Comparison of ENCODE assay signal across 11 cellular contexts in the genomic region with DNA sequence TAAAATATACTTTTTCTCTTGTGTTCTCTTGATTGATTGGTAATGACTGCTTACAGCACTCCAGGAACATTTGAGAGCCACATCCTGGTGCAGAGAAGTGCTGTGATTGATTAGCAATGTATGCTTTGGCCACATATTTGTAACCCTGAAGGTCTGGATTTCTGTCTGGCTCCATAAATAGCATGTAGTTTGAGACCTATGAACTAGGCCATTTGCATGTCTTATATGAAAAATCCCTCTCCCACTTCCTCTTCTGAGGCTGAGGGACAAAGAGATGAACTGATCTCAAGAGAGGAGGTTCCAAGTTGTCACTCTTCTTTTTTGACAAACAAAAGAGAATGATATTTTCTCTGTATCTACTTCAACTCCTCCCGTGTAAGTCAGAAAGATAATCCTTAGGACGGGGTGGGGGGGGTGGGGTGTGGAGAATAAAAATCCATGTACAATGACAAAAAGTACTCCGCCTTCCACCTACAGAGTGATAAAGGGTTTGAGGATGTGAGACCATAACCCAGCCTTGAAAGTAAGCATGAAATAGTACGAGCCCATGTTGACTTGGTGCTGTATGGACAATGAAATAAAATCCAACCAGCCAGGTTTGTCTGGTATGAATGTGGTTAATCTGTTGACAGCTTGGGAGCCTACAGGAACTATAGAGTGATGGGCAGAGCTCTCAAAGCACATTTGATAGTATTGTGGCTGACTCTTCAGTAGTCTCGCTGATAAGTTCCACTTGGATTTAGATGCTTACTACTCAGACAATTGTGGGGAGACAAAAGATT. TPM values are rescaled to one million over a fixed set of nuclear protein-coding genes. Genes with fewer than 3 reads are reported as not detected.
DNase-seq lines count a peak whose midpoint lies in the region; ATAC-seq, FAIRE-seq and TF ChIP-seq lines count a peak whose summit lies in the region.
"Had no signal": no experiment of that assay in that cellular context is flagged by ENCODE, and none has a peak within 500 bp of the region (broad histone marks: within the 10 kb centered on the region; RNA-seq: fewer than 3 reads in every experiment).

No MANE protein-coding gene starts in this region.

- WGBS in sigmoid colon, 2 donors: 84 to 91% methylated on average over 5 of the region's 5 CpGs

- CTCF ChIA-PET in CD4-positive, alpha-beta T cell (lab: Charles Lee): interaction anchor here (0.9 kb wide), 1 partner anchor 11 kb away, joined by 3 read pairs; no protein-coding TSS in a partner anchor

- DNase-seq in keratinocyte (ENCODE audit: low read depth, low spot score): no peak
- DNase-seq in sigmoid colon: no peak
- no peak for DNase-seq in CD4-positive, alpha-beta T cell
- no peak for DNase-seq in natural killer cell treated with Interleukin-12 subunit alpha and Interleukin-12 subunit beta and Interleukin-15 and Interleukin-18, amount 100 ng/mL, for 72 hours (ENCODE audit: low spot score)
- DNase-seq: cortex of kidney, DND-41 had no signal

- H3K4me1 Mint-ChIP-seq in CD4-positive, alpha-beta T cell (ENCODE audit: low read depth): peaks cover 86% of the 10 kb centered on the region
- H3K4me1 Mint-ChIP-seq in natural killer cell treated with Interleukin-12 subunit alpha and Interleukin-12 subunit beta and Interleukin-15 and Interleukin-18, amount 100 ng/mL, for 72 hours (ENCODE audit: low read depth in 2 of 2): peaks cover 32 to 33% of the 10 kb centered on the region in 2 donors

- H3K9ac ChIP-seq in keratinocyte (ENCODE audit: control insufficient read depth, extremely low read depth, insufficient read depth, low read length): no peak overlapping the region

- no peak for TF ChIP-seq EP300 in sigmoid colon (IDR thresholded peaks at IDR 0.05)

- H3K4me3 ChIP-seq in keratinocyte (ENCODE audit: control insufficient read depth in 2 of 3, extremely low read depth in 1 of 3, insufficient read depth in 2 of 3, low read depth in 1 of 3, low read length in 3 of 3): peak overlapping the region in 1 of 3 experiments; percentile 1
- no peak overlapping the region for H3K4me3 ChIP-seq in sigmoid colon

- H2AFZ ChIP-seq in keratinocyte (ENCODE audit: control insufficient read depth, low read length): no peak overlapping the region

- H3K9me1 ChIP-seq in keratinocyte (ENCODE audit: control insufficient read depth, extremely low read depth, insufficient read depth, low read length): no peaks in the 10 kb centered on the region

- no peak for FAIRE-seq in keratinocyte (lab: Jason Lieb, UNC)

- TF ChIP-seq CTCF in keratinocyte (optimal IDR thresholded peaks at IDR 0.05 in 1 of 3, IDR thresholded peaks at IDR 0.05 in 1 of 3, conservative IDR thresholded peaks at IDR 0.05 in 1 of 3; ENCODE audit: extremely low read depth in 1 of 3, insufficient read depth in 2 of 3, low read length in 3 of 3) (no peak), sigmoid colon (IDR thresholded peaks at IDR 0.05) (no peak)
- TF ChIP-seq CTCF in CD4-positive, alpha-beta T cell (IDR thresholded peaks at IDR 0.05): no peak

- intact Hi-C loops in sigmoid colon (cut with DNase I): no loop called here
- intact Hi-C loops in CD4-positive, alpha-beta T cell (cut with DNase I, micrococcal nuclease): loop anchor here in 1 of 2 experiments (2.0 to 5.0 kb wide), 4 partner anchors 47 to 297 kb away; no protein-coding TSS in a partner anchor

- peak overlapping the region; percentile 32 for H3K4me2 ChIP-seq in keratinocyte (ENCODE audit: control insufficient read depth, extremely low read depth, insufficient read depth, low read depth, low read length)

- H3K27me3 ChIP-seq in keratinocyte (ENCODE audit: control insufficient read depth, extremely low read depth, insufficient read depth, low read length): no peaks in the 10 kb centered on the region
- H3K27me3 ChIP-seq in sigmoid colon: no peaks in the 10 kb centered on the region
- H3K27me3 ChIP-seq in CD4-positive, alpha-beta T cell (ENCODE audit: control insufficient read depth, insufficient read depth, low read length): no peaks in the 10 kb centered on the region

- H4K20me1 ChIP-seq in keratinocyte (ENCODE audit: control insufficient read depth, extremely low read depth, insufficient read depth, low read length): no peaks in the 10 kb centered on the region

- no peaks in the 10 kb centered on the region for H3K9me3 ChIP-seq in keratinocyte (ENCODE audit: control insufficient read depth, low read depth, low read length)
- H3K9me3 ChIP-seq in sigmoid colon: no peaks in the 10 kb centered on the region
- no peaks in the 10 kb centered on the region for H3K9me3 ChIP-seq in CD4-positive, alpha-beta T cell (ENCODE audit: control insufficient read depth, low read length)

- no peaks in the 10 kb centered on the region for H3K9me3 Mint-ChIP-seq in CD4-positive, alpha-beta T cell
- H3K9me3 Mint-ChIP-seq in natural killer cell treated with Interleukin-12 subunit alpha and Interleukin-12 subunit beta and Interleukin-15 and Interleukin-18, amount 100 ng/mL, for 72 hours: peaks cover 4% of the 10 kb centered on the region

- ATAC-seq in GM18861 (IDR thresholded peaks at IDR 0.05; ENCODE audit: unreplicated experiment) (peak; percentile 62), GM21529 (IDR thresholded peaks at IDR 0.05; ENCODE audit: unreplicated experiment) (peak; percentile 75), HG03342 (IDR thresholded peaks at IDR 0.05; ENCODE audit: unreplicated experiment) (peak; percentile 75), HG03175 (IDR thresholded peaks at IDR 0.05; ENCODE audit: unreplicated experiment) (no peak)
- ATAC-seq in CD4-positive, alpha-beta T cell (ENCODE audit: poor library complexity): no peak
- ATAC-seq in natural killer cell treated with Interleukin-12 subunit alpha and Interleukin-12 subunit beta and Interleukin-15 and Interleukin-18, amount 100 ng/mL, for 72 hours: no peak
- ATAC-seq: activated CD4-positive, CD25-positive, alpha-beta regulatory T cell treated with anti-CD3 and anti-CD28 coated beads, Interleukin-2, amount 50 U/mL, for 24 hours had no signal

- no peak overlapping the region for H3K27ac Mint-ChIP-seq in CD4-positive, alpha-beta T cell
- no peak overlapping the region for H3K27ac Mint-ChIP-seq in natural killer cell treated with Interleukin-12 subunit alpha and Interleukin-12 subunit beta and Interleukin-15 and Interleukin-18, amount 100 ng/mL, for 72 hours

- no peak overlapping the region for H3K4me3 Mint-ChIP-seq in CD4-positive, alpha-beta T cell
- no peak overlapping the region for H3K4me3 Mint-ChIP-seq in natural killer cell treated with Interleukin-12 subunit alpha and Interleukin-12 subunit beta and Interleukin-15 and Interleukin-18, amount 100 ng/mL, for 72 hours

- H3K79me2 ChIP-seq in keratinocyte (ENCODE audit: control insufficient read depth, insufficient read depth, low read length): peaks cover 2% of the 10 kb centered on the region

- TF ChIP-seq POLR2A in sigmoid colon (IDR thresholded peaks at IDR 0.05): no peak

- no peaks in the 10 kb centered on the region for H3K36me3 Mint-ChIP-seq in CD4-positive, alpha-beta T cell (ENCODE audit: low read depth)
- H3K36me3 Mint-ChIP-seq in natural killer cell treated with Interleukin-12 subunit alpha and Interleukin-12 subunit beta and Interleukin-15 and Interleukin-18, amount 100 ng/mL, for 72 hours: no peaks in the 10 kb centered on the region

- dilution Hi-C loops in keratinocyte (cut with MboI; ENCODE audit: extremely low pct_ligation_motif_present, low sequenced_read_pairs): no loop called here

- H3K27ac ChIP-seq in keratinocyte (ENCODE audit: control insufficient read depth, insufficient read depth, low read length) (no peak overlapping the region), sigmoid colon (no peak overlapping the region)
- no peak overlapping the region for H3K27ac ChIP-seq in CD4-positive, alpha-beta T cell (ENCODE audit: low read depth, low read length)

- H3K36me3 ChIP-seq in keratinocyte (ENCODE audit: control insufficient read depth in 2 of 2, extremely low read depth in 1 of 2, insufficient read depth in 2 of 2, low read length in 2 of 2): no peaks in the 10 kb centered on the region
- no peaks in the 10 kb centered on the region for H3K36me3 ChIP-seq in sigmoid colon

- POLR2A ChIA-PET in CD4-positive, alpha-beta T cell (lab: Charles Lee): interaction anchor here (0.7 kb wide), 1 partner anchor 244 kb away, joined by 3 read pairs; no protein-coding TSS in a partner anchor

- no peaks in the 10 kb centered on the region for H3K27me3 Mint-ChIP-seq in CD4-positive, alpha-beta T cell
- H3K27me3 Mint-ChIP-seq in natural killer cell treated with Interleukin-12 subunit alpha and Interleukin-12 subunit beta and Interleukin-15 and Interleukin-18, amount 100 ng/mL, for 72 hours: no peaks in the 10 kb centered on the region

- peaks cover 33% of the 10 kb centered on the region for H3K4me1 ChIP-seq in keratinocyte (ENCODE audit: control insufficient read depth, extremely low read depth, insufficient read depth, low read length)
- H3K4me1 ChIP-seq in sigmoid colon: peaks cover 0 to 31% (median 8%) of the 10 kb centered on the region in 4 donors

RNA-seq across cellular contexts. Expression of a gene that starts 49.1 kb away (rescaled TPM):
- 1,621 to 2,271 TPM (median 2,038 TPM) in 3 replicates for polyA plus RNA-seq in keratinocyte
- 1,899 TPM for polyA plus RNA-seq in keratinocyte (2011; ENCODE audit: low read depth)
- polyA plus RNA-seq in keratinocyte (2011; cell fraction: cytosol; rRNA removed): 704 and 1,157 TPM in 2 replicates
- 3,164 and 3,631 TPM in 2 replicates for polyA plus RNA-seq in keratinocyte (2011; cell fraction: nucleus; rRNA removed)
- 637 and 1,345 TPM in 2 replicates for polyA plus RNA-seq in keratinocyte (2012; ENCODE audit: low replicate concordance)
- 1,693 to 2,971 TPM (median 2,836 TPM) in 3 replicates for polyA minus RNA-seq in keratinocyte
- 1,343 TPM for polyA minus RNA-seq in keratinocyte (2011; cell fraction: cytosol; rRNA and poly(A)+ RNA removed)
- 2,671 and 5,354 TPM in 2 replicates for polyA minus RNA-seq in keratinocyte (2011; cell fraction: nucleus; rRNA and poly(A)+ RNA removed)
- 100 to 1,000 TPM in 2 of 4 donors, 10 to 100 TPM in 2; 74.2 to 228 (median 119) TPM for total RNA-seq in sigmoid colon
- polyA plus RNA-seq in sigmoid colon: 100 to 1,000 TPM in 1 of 3 donors, 10 to 100 TPM in 2; 28.4 to 154 (median 37.8) TPM
- 1,000 to 10,000 TPM; 1,283 to 1,330 TPM for total RNA-seq in CD4-positive, alpha-beta T cell
- 100 to 1,000 TPM; 698 to 736 TPM for total RNA-seq in natural killer cell treated with Interleukin-12 subunit alpha and Interleukin-12 subunit beta and Interleukin-15 and Interleukin-18, amount 100 ng/mL, for 72 hours

Comparison
In these comparisons a context has a peak if more than half of its experiments do, and no peak if none do; other contexts are left out.
1. ATAC-seq: peak in GM18861 (single experiment), GM21529 (single experiment) and HG03342 (single experiment); none in HG03175 (single experiment), CD4-positive, alpha-beta T cell (single experiment) and natural killer cell treated with Interleukin-12 subunit alpha and Interleukin-12 subunit beta and Interleukin-15 and Interleukin-18, amount 100 ng/mL, for 72 hours (0 of 2).